24 cellular contexts compared by ENCODE assay signal in genomic region chr4:44660396-44660795, GRCh38. TPM values are rescaled to one million over a fixed set of nuclear protein-coding genes. Genes with fewer than 3 reads are reported as not detected.
"Had no signal": no experiment of that assay in that cellular context is flagged by ENCODE, and none has a peak within 500 bp of the region (broad histone marks: within the 10 kb centered on the region; RNA-seq: fewer than 3 reads in every experiment).

No MANE protein-coding gene starts in this region.

- H3K4me3 ChIP-seq: adrenal gland, colonic mucosa had no signal

- H3K36me3 Mint-ChIP-seq: activated naive CD8-positive, alpha-beta T cell treated with anti-CD3 and anti-CD28 coated beads, Interleukin-2, amount 10 ng/mL, durations not matched to agents 7 days and 5 days had no signal

- H3K27ac Mint-ChIP-seq: activated CD8-positive, alpha-beta T cell treated with anti-CD3 and anti-CD28 coated beads, Interleukin-2, amount 10 ng/mL, durations not matched to agents 7 days and 5 days; activated naive CD8-positive, alpha-beta T cell treated with anti-CD3 and anti-CD28 coated beads, Interleukin-2, amount 10 ng/mL, durations not matched to agents 7 days and 5 days had no signal

- H3K4me3 Mint-ChIP-seq: activated CD8-positive, alpha-beta T cell treated with anti-CD3 and anti-CD28 coated beads, Interleukin-2, amount 10 ng/mL, durations not matched to agents 7 days and 5 days; activated naive CD8-positive, alpha-beta T cell treated with anti-CD3 and anti-CD28 coated beads, Interleukin-2, amount 10 ng/mL, durations not matched to agents 7 days and 5 days had no signal

- ATAC-seq: activated CD8-positive, alpha-beta T cell treated with anti-CD3 and anti-CD28 coated beads, Interleukin-2, amount 10 ng/mL, durations not matched to agents 7 days and 5 days had no signal

- H3K9me3 Mint-ChIP-seq: activated naive CD8-positive, alpha-beta T cell treated with anti-CD3 and anti-CD28 coated beads, Interleukin-2, amount 10 ng/mL, durations not matched to agents 7 days and 5 days had no signal

- DNase-seq: activated CD4-positive, alpha-beta T cell treated with anti-CD3 and anti-CD28 coated beads for 4 hours; activated CD8-positive, alpha-beta memory T cell treated with anti-CD3 and anti-CD28 coated beads, Interleukin-2, amount 50 U/mL, for 48 hours; activated CD8-positive, alpha-beta T cell treated with anti-CD3 and anti-CD28 coated beads, Interleukin-2, amount 10 ng/mL, durations not matched to agents 7 days and 5 days; activated naive CD4-positive, alpha-beta T cell treated with anti-CD3 and anti-CD28 coated beads, Interleukin-2, amount 50 U/mL, for 16 hours; activated naive CD8-positive, alpha-beta T cell treated with anti-CD3 and anti-CD28 coated beads, Interleukin-2, amount 10 ng/mL, durations not matched to agents 7 days and 5 days; activated T-cell treated with anti-CD3 and anti-CD28 coated beads, Interleukin-2, amount 50 U/mL, for 1 hour; adrenal gland; anterior cingulate cortex; caudate nucleus; colonic mucosa; NCI-H1048; NCI-H1417; NCI-H1930; NCI-H345; NCI-H510A; NCI-H526 treated with DMSO at 0.1 percent for 48 hours; NCI-H82; OCI-M1; SK-N-SH; T-helper 1 cell; WERI-Rb-1 had no signal

RNA-seq across cellular contexts. Expression of gene YIPF7, which starts 9.0 kb away (rescaled TPM):
- total RNA-seq: activated CD8-positive, alpha-beta T cell treated with anti-CD3 and anti-CD28 coated beads, Interleukin-2, amount 10 ng/mL, durations not matched to agents 7 days and 5 days; activated naive CD8-positive, alpha-beta T cell treated with anti-CD3 and anti-CD28 coated beads, Interleukin-2, amount 10 ng/mL, durations not matched to agents 7 days and 5 days; adrenal gland; colonic mucosa; LHCN-M2; M059J; T-helper 2 cell treated with Interferon-gamma antibody and Interleukin-4, amounts not matched to agents 100 ng/mL and 5 ng/mL, for 36 hours had no signal
